Comparison of ENCODE assay signal across 8 cellular contexts in the genomic region with DNA sequence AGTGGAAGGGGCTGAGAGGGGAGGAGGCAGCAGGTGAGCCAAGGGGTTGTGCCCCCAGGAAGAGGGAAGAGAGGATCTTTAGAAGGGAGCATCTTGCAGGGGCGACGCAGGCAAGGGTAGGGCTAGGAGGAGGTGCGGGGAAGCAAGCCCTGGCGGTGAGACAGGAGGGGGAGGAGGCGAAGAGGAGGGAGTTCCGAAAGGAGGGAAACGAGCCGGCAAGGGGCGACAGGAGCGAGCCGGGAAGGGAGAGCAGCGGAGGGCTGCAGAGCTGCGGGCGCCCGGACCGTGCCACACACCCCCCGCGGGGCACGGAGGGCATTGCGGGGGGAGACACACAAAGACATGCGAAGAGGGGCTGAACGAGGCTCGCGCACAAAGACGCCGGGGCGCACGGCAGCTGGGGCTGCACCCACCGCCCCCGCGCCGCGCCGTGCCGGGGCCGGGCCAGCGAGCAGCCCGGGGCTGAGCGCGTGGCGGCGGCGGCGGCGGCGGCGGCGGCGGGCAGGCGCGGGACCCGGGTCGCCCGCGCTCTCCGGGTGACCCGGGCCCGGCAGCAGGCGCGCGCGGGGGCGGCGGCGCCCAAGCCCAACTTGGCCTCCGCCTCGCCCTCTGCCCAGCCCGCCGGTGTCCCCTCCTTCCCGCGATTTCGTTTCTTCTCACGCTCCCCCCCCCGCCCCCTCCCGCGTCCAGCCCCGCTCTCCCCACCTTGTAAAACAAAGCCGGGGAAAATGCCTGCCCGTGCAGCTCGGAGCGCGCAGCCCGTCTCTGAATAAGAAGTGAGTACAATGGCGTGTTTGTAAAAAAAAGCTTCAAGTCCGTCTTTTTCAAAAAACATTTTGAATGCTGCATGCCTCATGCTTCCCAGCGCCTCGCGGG. TPM values are rescaled to one million over a fixed set of nuclear protein-coding genes. Genes with fewer than 3 reads are reported as not detected.
A peak's percentile ranks its signal among the peaks of the same experiment; 100 is the strongest.
DNase-seq lines count a peak whose midpoint lies in the region; ATAC-seq and TF ChIP-seq lines count a peak whose summit lies in the region.

A gene with protein sequence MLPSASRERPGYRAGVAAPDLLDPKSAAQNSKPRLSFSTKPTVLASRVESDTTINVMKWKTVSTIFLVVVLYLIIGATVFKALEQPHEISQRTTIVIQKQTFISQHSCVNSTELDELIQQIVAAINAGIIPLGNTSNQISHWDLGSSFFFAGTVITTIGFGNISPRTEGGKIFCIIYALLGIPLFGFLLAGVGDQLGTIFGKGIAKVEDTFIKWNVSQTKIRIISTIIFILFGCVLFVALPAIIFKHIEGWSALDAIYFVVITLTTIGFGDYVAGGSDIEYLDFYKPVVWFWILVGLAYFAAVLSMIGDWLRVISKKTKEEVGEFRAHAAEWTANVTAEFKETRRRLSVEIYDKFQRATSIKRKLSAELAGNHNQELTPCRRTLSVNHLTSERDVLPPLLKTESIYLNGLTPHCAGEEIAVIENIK (plus strand): TSS at position 206 of the 876 bp plus-strand sequence. CDS start 649 bp downstream, at position 855.

- TF ChIP-seq CTCF in AG09309 (IDR thresholded peaks at IDR 0.05; ENCODE audit: control insufficient read depth, insufficient read depth, low read depth, low read length, missing control alignments) (peak; percentile 18), cardiac fibroblast (IDR thresholded peaks at IDR 0.05; ENCODE audit: low read depth, low read length) (no peak)

- H3K4me3 ChIP-seq in AG09309 (ENCODE audit: control insufficient read depth, low read depth, low read length) = peak within 1 kb of the TSS; percentile 84
- peak within 1 kb of the TSS; percentile 60 to 63 for H3K4me3 ChIP-seq in cardiac fibroblast (replicated peaks in 1 of 2; ENCODE audit: low read depth in 2 of 2, low read length in 2 of 2)
- H3K4me3 ChIP-seq in muscle layer of colon (ENCODE audit: low read depth in 1 of 2, low read length in 2 of 2) = peak within 1 kb of the TSS; percentile 8 to 41

- CTCF ChIA-PET in activated CD4-positive, alpha-beta T cell treated with anti-CD3 and anti-CD28 coated beads, Interleukin-2, amount 10 ng/mL, durations not matched to agents 7 days and 5 days (lab: Charles Lee) = no interaction called here

- H3K36me3 Mint-ChIP-seq in activated CD4-positive, alpha-beta T cell treated with anti-CD3 and anti-CD28 coated beads, Interleukin-2, amount 10 ng/mL, durations not matched to agents 7 days and 5 days (ENCODE audit: low read depth) = peaks cover 4% of the 10 kb centered on the region

- H3K9ac ChIP-seq in muscle layer of colon (ENCODE audit: low read length) = no peak within 1 kb of the TSS

- no peak for DNase-seq in AG09309 (ENCODE audit: low read depth)
- peak; percentile 8 for DNase-seq in HT1080 (ENCODE audit: low read depth)
- peak; percentile 13 to 14 for DNase-seq in cardiac fibroblast (ENCODE audit: low read depth in 2 of 2)
- DNase-seq in Kasumi-1 (lab: John Stamatoyannopoulos, UW) = no peak
- no peak for DNase-seq in activated CD4-positive, alpha-beta T cell treated with anti-CD3 and anti-CD28 coated beads, Interleukin-2, amount 10 ng/mL, durations not matched to agents 7 days and 5 days

- POLR2A ChIA-PET in activated CD4-positive, alpha-beta T cell treated with anti-CD3 and anti-CD28 coated beads, Interleukin-2, amount 10 ng/mL, durations not matched to agents 7 days and 5 days (lab: Charles Lee) = no interaction called here

- H3K27ac ChIP-seq in muscle layer of colon (ENCODE audit: low read depth, low read length) = no peak within 1 kb of the TSS

- H3K9me3 Mint-ChIP-seq in activated CD4-positive, alpha-beta T cell treated with anti-CD3 and anti-CD28 coated beads, Interleukin-2, amount 10 ng/mL, durations not matched to agents 7 days and 5 days = no peaks in the 10 kb centered on the region

- peaks cover 2% of the 10 kb centered on the region for H3K4me1 Mint-ChIP-seq in activated CD4-positive, alpha-beta T cell treated with anti-CD3 and anti-CD28 coated beads, Interleukin-2, amount 10 ng/mL, durations not matched to agents 7 days and 5 days

- peaks cover 6% of the 10 kb centered on the region for H3K4me1 ChIP-seq in muscle layer of colon (ENCODE audit: insufficient read depth, low read length)

- H3K27ac Mint-ChIP-seq in activated CD4-positive, alpha-beta T cell treated with anti-CD3 and anti-CD28 coated beads, Interleukin-2, amount 10 ng/mL, durations not matched to agents 7 days and 5 days = no peak within 1 kb of the TSS

- no peak within 1 kb of the TSS for H3K4me3 Mint-ChIP-seq in activated CD4-positive, alpha-beta T cell treated with anti-CD3 and anti-CD28 coated beads, Interleukin-2, amount 10 ng/mL, durations not matched to agents 7 days and 5 days

- no peaks in the 10 kb centered on the region for H3K9me3 ChIP-seq in muscle layer of colon (ENCODE audit: low read length)

- ATAC-seq in HG02885 (IDR thresholded peaks at IDR 0.05; ENCODE audit: poor library complexity, unreplicated experiment) (no peak), HG03342 (IDR thresholded peaks at IDR 0.05; ENCODE audit: unreplicated experiment) (no peak)

- H3K27me3 Mint-ChIP-seq in activated CD4-positive, alpha-beta T cell treated with anti-CD3 and anti-CD28 coated beads, Interleukin-2, amount 10 ng/mL, durations not matched to agents 7 days and 5 days = peaks cover 64% of the 10 kb centered on the region

- H3K27me3 ChIP-seq in muscle layer of colon (ENCODE audit: control insufficient read depth in 1 of 2, insufficient read depth in 2 of 2, low read length in 2 of 2) = peaks cover 18 to 21% of the 10 kb centered on the region in 2 donors

- H3K36me3 ChIP-seq in muscle layer of colon (ENCODE audit: insufficient read depth, low read length) = no peaks in the 10 kb centered on the region

RNA-seq across cellular contexts. Expression of the gene that starts here (rescaled TPM):
- 4.7 and 5.0 TPM in 2 replicates for total RNA-seq in HT1080 (2014; rRNA removed; shearing (Covaris generic))
- polyA plus RNA-seq in HT1080 (2015; cell fraction: cytosol; rRNA removed) = 1.8 and 2.8 TPM in 2 replicates
- 0.74 and 1.00 TPM in 2 replicates for polyA plus RNA-seq in HT1080 (2015; cell fraction: nucleus; rRNA removed)
- not detected for total RNA-seq in activated CD4-positive, alpha-beta T cell treated with anti-CD3 and anti-CD28 coated beads, Interleukin-2, amount 10 ng/mL, durations not matched to agents 7 days and 5 days

Comparison
In these comparisons a context has a peak if more than half of its experiments do, and no peak if none do; other contexts are left out.
1. DNase-seq: peak in HT1080 (single experiment) and cardiac fibroblast (2 of 2); none in AG09309 (single experiment), Kasumi-1 (0 of 2) and activated CD4-positive, alpha-beta T cell treated with anti-CD3 and anti-CD28 coated beads, Interleukin-2, amount 10 ng/mL, durations not matched to agents 7 days and 5 days (single experiment).
2. H3K4me3 ChIP-seq: peak in every context shown above with its lines; median percentile 84 in AG09309; 62 in cardiac fibroblast; 24 in muscle layer of colon.